In genomic region chr1:43985984-43986595, GRCh38 we compare ENCODE assay signal across 1 cellular context.
A peak's percentile ranks its signal among the peaks of the same experiment; 100 is the strongest.
TF ChIP-seq lines count a peak whose summit lies in the region.

No MANE protein-coding gene starts in this region.

TF ChIP-seq in HEK293, 187 proteins besides CTCF, POLR2A, EP300 and RAD21:
- no peak for TF ChIP-seq PRDM2 (tag by site-specific recombination; IDR thresholded peaks at IDR 0.05; ENCODE audit: borderline replicate concordance)
- TF ChIP-seq ZXDB (tag by site-specific recombination; IDR thresholded peaks at IDR 0.05) = no peak
- no peak for TF ChIP-seq INSM2 (tag by site-specific recombination; IDR thresholded peaks at IDR 0.05)
- no peak for TF ChIP-seq KLF17 (tag by site-specific recombination; IDR thresholded peaks at IDR 0.05)
- TF ChIP-seq ZNF580 (tag by site-specific recombination; IDR thresholded peaks at IDR 0.05) = no peak
- no peak for TF ChIP-seq ZSCAN18 (tag by site-specific recombination; IDR thresholded peaks at IDR 0.05)
- TF ChIP-seq ZNF664 (tag by site-specific recombination; IDR thresholded peaks at IDR 0.05) = peak; percentile 92
